In the genomic region with DNA sequence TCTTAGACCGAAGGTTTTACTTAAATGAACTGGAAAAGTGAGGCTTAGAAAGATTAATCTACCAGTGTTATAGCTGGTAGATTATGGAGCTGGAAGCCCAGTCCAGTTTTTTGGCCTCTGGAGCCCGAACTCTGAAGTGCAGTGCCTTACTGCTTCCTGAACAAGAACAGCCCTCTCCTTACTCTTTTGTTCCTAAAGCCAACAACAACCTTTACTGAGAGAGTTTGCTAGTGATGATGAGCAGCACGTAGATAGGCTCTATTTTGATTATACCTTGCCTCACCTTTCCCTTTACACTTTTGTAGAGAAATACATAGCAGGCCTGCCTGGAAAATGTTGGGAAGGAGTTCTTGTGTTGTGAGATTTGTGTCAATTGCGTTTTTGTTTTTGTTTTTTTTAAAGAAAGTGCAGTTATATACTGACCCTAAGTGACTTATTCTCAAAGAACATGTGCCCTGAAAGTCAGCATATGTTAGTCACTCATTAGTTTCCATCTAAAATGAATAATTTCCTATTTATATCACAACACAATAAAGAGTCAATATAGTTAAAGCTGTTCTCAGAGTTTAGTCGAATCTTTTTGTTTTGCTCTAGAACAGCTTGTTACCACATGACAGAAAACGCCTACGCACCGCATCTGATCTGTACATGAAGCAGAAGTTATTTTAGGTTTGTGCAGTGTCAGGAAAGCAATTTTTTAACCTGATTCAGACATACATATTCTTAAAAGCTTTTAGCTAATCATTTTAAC, we compare ENCODE assay signal across 13 cellular contexts. TPM values are rescaled to one million over a fixed set of nuclear protein-coding genes. Genes with fewer than 3 reads are reported as not detected.
DNase-seq lines count a peak whose midpoint lies in the region; ATAC-seq, FAIRE-seq and TF ChIP-seq lines count a peak whose summit lies in the region.
"Had no signal": no experiment of that assay in that cellular context is flagged by ENCODE, and none has a peak within 500 bp of the region (broad histone marks: within the 10 kb centered on the region; RNA-seq: fewer than 3 reads in every experiment).

No MANE protein-coding gene starts in this region.

- H3K27ac ChIP-seq in SK-N-SH (ENCODE audit: low read depth in 2 of 2, low read length in 1 of 2) (0 out of 4 replicates have a peak overlapping the region, but pooled peaks of 1 of the 2 experiments have one; percentile 2), HepG2 (ENCODE audit: extremely low read length, insufficient read depth, low read length) (peak overlapping the region; percentile 7)
- H3K27ac ChIP-seq: 22Rv1, tibial artery had no signal

- no peak overlapping the region for H3K9ac ChIP-seq in SK-N-SH
- no peak overlapping the region for H3K9ac ChIP-seq in HepG2 (ENCODE audit: insufficient read depth, low read depth, low read length)

- H4K20me1 ChIP-seq in SK-N-SH (ENCODE audit: insufficient read depth), result no peaks in the 10 kb centered on the region
- H4K20me1 ChIP-seq in HepG2 (ENCODE audit: insufficient read depth, low read length), result no peaks in the 10 kb centered on the region

- H3K4me3 ChIP-seq in SK-N-SH (ENCODE audit: low read depth in 2 of 2, low read length in 1 of 2), result no peak overlapping the region
- H3K4me3 ChIP-seq in HepG2 (replicated peaks in 1 of 3; ENCODE audit: insufficient read depth in 1 of 3, low read depth in 2 of 3, low read length in 3 of 3), result no peak overlapping the region
- H3K4me3 ChIP-seq: K562, tibial artery had no signal

- in situ Hi-C loops in HepG2 (cut with HindIII; ENCODE audit: extremely low pct_ligation_motif_present, low pct_unique_long_range_greater_than_20kb), result no loop called here

- TF ChIP-seq CTCF in SK-N-SH (IDR thresholded peaks at IDR 0.05), result no peak
- no peak for TF ChIP-seq CTCF in HepG2 (CRISPR knock-in tag; IDR thresholded peaks at IDR 0.05)

- H2AFZ ChIP-seq in SK-N-SH (ENCODE audit: low read depth) (no peak overlapping the region), HepG2 (ENCODE audit: low read length) (no peak overlapping the region)

- no peaks in the 10 kb centered on the region for H3F3A ChIP-seq in SK-N-SH (replicated peaks; ENCODE audit: insufficient read depth)

- no peak for TF ChIP-seq POLR2A in HepG2 (IDR thresholded peaks at IDR 0.05; ENCODE audit: insufficient read depth in 1 of 2, low read depth in 2 of 2, low read length in 2 of 2)

- WGBS in SK-N-SH (ENCODE audit: low lambda C conversion rate), result 73% methylated on average over 8 of the region's 8 CpGs
- WGBS in HepG2 (ENCODE audit: low lambda C conversion rate), result 85% methylated on average over 8 of the region's 8 CpGs

- no peaks in the 10 kb centered on the region for H3K79me2 ChIP-seq in SK-N-SH (ENCODE audit: insufficient read depth)
- no peaks in the 10 kb centered on the region for H3K79me2 ChIP-seq in HepG2 (ENCODE audit: insufficient read depth, low read length)

- POLR2A ChIA-PET in SK-N-SH (lab: Yijun Ruan, JAX), result no interaction called here
- POLR2A ChIA-PET in HepG2 (lab: Yijun Ruan, JAX), result no interaction called here

- H3K9me3 ChIP-seq in SK-N-SH (no peaks in the 10 kb centered on the region), HepG2 (ENCODE audit: low read length) (no peaks in the 10 kb centered on the region)
- H3K9me3 ChIP-seq: tibial artery had no signal

- no peaks in the 10 kb centered on the region for H3K9me2 ChIP-seq in SK-N-SH

- TF ChIP-seq RAD21 in SK-N-SH (IDR thresholded peaks at IDR 0.05; ENCODE audit: low read length) (no peak), HepG2 (CRISPR knock-in tag; IDR thresholded peaks at IDR 0.05) (no peak)

- no peaks in the 10 kb centered on the region; a peak in 1 of 4 replicates for H3K4me1 ChIP-seq in SK-N-SH (ENCODE audit: control insufficient read depth in 1 of 2, insufficient read depth in 2 of 2, low read depth in 1 of 2, low read length in 1 of 2)
- H3K4me1 ChIP-seq in HepG2 (ENCODE audit: insufficient read depth, low read length), result no peaks in the 10 kb centered on the region

- DNase-seq in SK-N-SH (no peak), HepG2 (ENCODE audit: low spot score) (no peak), glomerular visceral epithelial cell (ENCODE audit: extremely low spot score) (no peak), DMS79 (lab: John Stamatoyannopoulos, UW) (no peak)
- DNase-seq in activated gamma-delta T cell treated with anti-CD3 and anti-CD28 coated beads, Interleukin-2, amount 50 U/mL, for 16 hours (ENCODE audit: low read depth), result peak; percentile 40
- DNase-seq in stimulated activated CD8-positive, alpha-beta memory T cell treated with anti-CD3 and anti-CD28 coated beads, Interleukin-15, amount 100 ng/mL, for 4 hours (ENCODE audit: low read depth in 2 of 2), result peak; percentile 21 to 31

- BruUV-seq in HepG2 (replicated peaks; lab: Mats Ljungman, UMichigan), result no TSS peak

- CTCF ChIA-PET in SK-N-SH (lab: Yijun Ruan, JAX), result interaction anchor here (0.7 kb wide), 1 partner anchor 9 kb away, joined by 3 read pairs; no protein-coding TSS in a partner anchor
- CTCF ChIA-PET in HepG2 (lab: Yijun Ruan, JAX; ENCODE audit: low intra/inter-chr PET ratio, low total read pairs), result no interaction called here

- TF ChIP-seq EP300 in SK-N-SH (IDR thresholded peaks at IDR 0.05; ENCODE audit: borderline replicate concordance in 1 of 2, low read depth in 1 of 2, low read length in 1 of 2) (no peak), HepG2 (IDR thresholded peaks at IDR 0.05; ENCODE audit: low read depth in 2 of 2, low read length in 2 of 2) (no peak), HepG2 (CRISPR knock-in tag; IDR thresholded peaks at IDR 0.05; ENCODE audit: borderline replicate concordance) (no peak)

- intact Hi-C loops in HepG2 (cut with micrococcal nuclease; ENCODE audit: unreplicated experiment), result no loop called here

- FAIRE-seq in HepG2 (lab: Jason Lieb, UNC), result no peak
- FAIRE-seq: K562 had no signal

- H3K36me3 ChIP-seq in SK-N-SH (replicated peaks in 1 of 2; ENCODE audit: control insufficient read depth in 1 of 2, insufficient read depth in 2 of 2, low read length in 1 of 2), result peaks cover 27 to 46% of the 10 kb centered on the region in 2 experiments
- peaks cover 17 to 69% of the 10 kb centered on the region in 2 experiments; a peak in 4 of 5 replicates for H3K36me3 ChIP-seq in HepG2 (replicated peaks in 1 of 2; ENCODE audit: control insufficient read depth in 1 of 2, insufficient read depth in 2 of 2, low read length in 2 of 2)

- H3K4me2 ChIP-seq in SK-N-SH (no peak overlapping the region), HepG2 (ENCODE audit: low read depth, low read length) (no peak overlapping the region)

- H3K27me3 ChIP-seq in SK-N-SH (ENCODE audit: insufficient read depth) (no peaks in the 10 kb centered on the region), HepG2 (ENCODE audit: control insufficient read depth in 1 of 2, insufficient read depth in 2 of 2, low read length in 2 of 2) (no peaks in the 10 kb centered on the region)
- H3K27me3 ChIP-seq: tibial artery had no signal

- ATAC-seq in SK-N-SH treated with all-trans-retinoic acid at 6 μM for 48 hours (no peak), HepG2 (no peak), GM21515 (IDR thresholded peaks at IDR 0.05; ENCODE audit: unreplicated experiment) (no peak)
- ATAC-seq: K562 had no signal

RNA-seq across cellular contexts. Expression of gene PLEKHA1, which starts 33.0 kb away (rescaled TPM):
- polyA plus RNA-seq in SK-N-SH (2012; rRNA removed) (8.4 and 10.6 TPM in 2 replicates), HepG2 (2011; rRNA removed) (48.6 and 53.3 TPM in 2 replicates)
- polyA plus RNA-seq in SK-N-SH (2012; cell fraction: cytosol; rRNA removed), result 10.7 and 11.2 TPM in 2 replicates
- 13.1 and 19.2 TPM in 2 replicates for polyA plus RNA-seq in SK-N-SH (2012; cell fraction: nucleus; rRNA removed)
- total RNA-seq in HepG2 (2016; rRNA removed; fragmentation: Illumina TruSeq; extraction: Trizol), result 30.8 and 32.2 TPM in 2 replicates
- 30.5 and 35.2 TPM in 2 replicates for total RNA-seq in HepG2 (2016; cell fraction: cytosol; rRNA removed; fragmentation: Illumina TruSeq; extraction: Trizol; ENCODE audit: low read depth)
- 31.2 and 31.8 TPM in 2 replicates for total RNA-seq in HepG2 (2016; cell fraction: insoluble cytoplasmic fraction; rRNA removed; fragmentation: Illumina TruSeq; extraction: Trizol)
- 30.6 and 31.8 TPM in 2 replicates for total RNA-seq in HepG2 (2016; cell fraction: membrane; rRNA removed; fragmentation: Illumina TruSeq; extraction: Trizol)
- total RNA-seq in HepG2 (2016; cell fraction: nucleus; rRNA removed; fragmentation: Illumina TruSeq; extraction: Trizol), result 49.0 and 52.5 TPM in 2 replicates
- polyA plus RNA-seq in HepG2 (2011; cell fraction: cytosol; rRNA removed), result 22.6 and 33.2 TPM in 2 replicates
- polyA plus RNA-seq in HepG2 (2011; cell fraction: nucleus; rRNA removed), result 69.6 and 81.2 TPM in 2 replicates
- 47.9 and 50.2 TPM in 2 replicates for polyA plus RNA-seq in HepG2 (2012)
- polyA plus RNA-seq in HepG2 (2016; cell fraction: cytosol; fragmentation: Illumina TruSeq; extraction: Trizol; ENCODE audit: low read depth), result 2.8 and 3.5 TPM in 2 replicates
- polyA plus RNA-seq in HepG2 (2016; cell fraction: insoluble cytoplasmic fraction; fragmentation: Illumina TruSeq; extraction: Trizol; ENCODE audit: low read depth), result 26.3 and 29.3 TPM in 2 replicates
- polyA plus RNA-seq in HepG2 (2016; cell fraction: membrane; fragmentation: Illumina TruSeq; extraction: Trizol; ENCODE audit: low read depth), result 8.7 and 10.2 TPM in 2 replicates
- polyA plus RNA-seq in HepG2 (2016; cell fraction: nucleus; fragmentation: Illumina TruSeq; extraction: Trizol; ENCODE audit: insufficient read depth, low read depth), result 65.7 and 69.7 TPM in 2 replicates
- polyA minus RNA-seq in HepG2 (2011; rRNA and poly(A)+ RNA removed; ENCODE audit: low replicate concordance), result 15.3 and 18.9 TPM in 2 replicates
- polyA minus RNA-seq in HepG2 (2011; cell fraction: cytosol; rRNA and poly(A)+ RNA removed), result 28.0 and 35.3 TPM in 2 replicates
- polyA minus RNA-seq in HepG2 (2011; cell fraction: nucleus; rRNA and poly(A)+ RNA removed), result 157 and 207 TPM in 2 replicates

RNA-seq across cellular contexts. Expression of gene ARMS2, which starts 46.9 kb away (rescaled TPM):
- polyA plus RNA-seq in SK-N-SH (2012; rRNA removed) (not detected in 2 replicates), HepG2 (2011; rRNA removed) (not detected in 2 replicates)
- polyA plus RNA-seq in SK-N-SH (2012; cell fraction: cytosol; rRNA removed), result 0.04 TPM in 1 of 2 replicates, not detected in the other
- not detected in 2 replicates for polyA plus RNA-seq in SK-N-SH (2012; cell fraction: nucleus; rRNA removed)
- not detected in 2 replicates for total RNA-seq in HepG2 (2016; rRNA removed; fragmentation: Illumina TruSeq; extraction: Trizol)
- not detected in 2 replicates for total RNA-seq in HepG2 (2016; cell fraction: cytosol; rRNA removed; fragmentation: Illumina TruSeq; extraction: Trizol; ENCODE audit: low read depth)
- total RNA-seq in HepG2 (2016; cell fraction: insoluble cytoplasmic fraction; rRNA removed; fragmentation: Illumina TruSeq; extraction: Trizol), result not detected in 2 replicates
- not detected in 2 replicates for total RNA-seq in HepG2 (2016; cell fraction: membrane; rRNA removed; fragmentation: Illumina TruSeq; extraction: Trizol)
- total RNA-seq in HepG2 (2016; cell fraction: nucleus; rRNA removed; fragmentation: Illumina TruSeq; extraction: Trizol), result not detected in 2 replicates
- not detected in 2 replicates for polyA plus RNA-seq in HepG2 (2011; cell fraction: cytosol; rRNA removed)
- 0.23 TPM in 1 of 2 replicates, not detected in the other for polyA plus RNA-seq in HepG2 (2011; cell fraction: nucleus; rRNA removed)
- polyA plus RNA-seq in HepG2 (2012), result not detected in 2 replicates
- polyA plus RNA-seq in HepG2 (2016; cell fraction: cytosol; fragmentation: Illumina TruSeq; extraction: Trizol; ENCODE audit: low read depth), result not detected in 2 replicates
- polyA plus RNA-seq in HepG2 (2016; cell fraction: insoluble cytoplasmic fraction; fragmentation: Illumina TruSeq; extraction: Trizol; ENCODE audit: low read depth), result not detected in 2 replicates
- polyA plus RNA-seq in HepG2 (2016; cell fraction: membrane; fragmentation: Illumina TruSeq; extraction: Trizol; ENCODE audit: low read depth), result not detected in 2 replicates
- not detected in 2 replicates for polyA plus RNA-seq in HepG2 (2016; cell fraction: nucleus; fragmentation: Illumina TruSeq; extraction: Trizol; ENCODE audit: insufficient read depth, low read depth)
- polyA minus RNA-seq in HepG2 (2011; rRNA and poly(A)+ RNA removed; ENCODE audit: low replicate concordance), result not detected in 2 replicates
- polyA minus RNA-seq in HepG2 (2011; cell fraction: cytosol; rRNA and poly(A)+ RNA removed), result not detected in 2 replicates
- polyA minus RNA-seq in HepG2 (2011; cell fraction: nucleus; rRNA and poly(A)+ RNA removed), result not detected in 2 replicates
- total RNA-seq: dermis microvascular lymphatic vessel endothelial cell, K562, posterior vena cava had no signal
- polyA plus RNA-seq: K562 had no signal

RNA-seq across cellular contexts. Expression of gene HTRA1, which starts 53.8 kb away (rescaled TPM):
- 291 and 339 TPM in 2 replicates for polyA plus RNA-seq in SK-N-SH (2012; rRNA removed)
- 289 and 306 TPM in 2 replicates for polyA plus RNA-seq in SK-N-SH (2012; cell fraction: cytosol; rRNA removed)
- 141 and 235 TPM in 2 replicates for polyA plus RNA-seq in SK-N-SH (2012; cell fraction: nucleus; rRNA removed)
- total RNA-seq in HepG2 (2016; rRNA removed; fragmentation: Illumina TruSeq; extraction: Trizol), result 0.17 and 0.40 TPM in 2 replicates
- total RNA-seq in HepG2 (2016; cell fraction: cytosol; rRNA removed; fragmentation: Illumina TruSeq; extraction: Trizol; ENCODE audit: low read depth), result 0.10 TPM in 1 of 2 replicates, not detected in the other
- total RNA-seq in HepG2 (2016; cell fraction: insoluble cytoplasmic fraction; rRNA removed; fragmentation: Illumina TruSeq; extraction: Trizol), result 0.15 and 0.37 TPM in 2 replicates
- total RNA-seq in HepG2 (2016; cell fraction: membrane; rRNA removed; fragmentation: Illumina TruSeq; extraction: Trizol), result 0.31 and 0.48 TPM in 2 replicates
- 0.43 TPM in 1 of 2 replicates, not detected in the other for total RNA-seq in HepG2 (2016; cell fraction: nucleus; rRNA removed; fragmentation: Illumina TruSeq; extraction: Trizol)
- polyA plus RNA-seq in HepG2 (2011; rRNA removed), result 0.11 and 0.18 TPM in 2 replicates
- polyA plus RNA-seq in HepG2 (2011; cell fraction: cytosol; rRNA removed), result 0.09 and 0.16 TPM in 2 replicates
- 0.13 TPM in 1 of 2 replicates, not detected in the other for polyA plus RNA-seq in HepG2 (2011; cell fraction: nucleus; rRNA removed)
- 0.09 and 0.11 TPM in 2 replicates for polyA plus RNA-seq in HepG2 (2012)
- polyA plus RNA-seq in HepG2 (2016; cell fraction: cytosol; fragmentation: Illumina TruSeq; extraction: Trizol; ENCODE audit: low read depth), result 0.18 TPM in 2 replicates
- 0.13 TPM in 1 of 2 replicates, not detected in the other for polyA plus RNA-seq in HepG2 (2016; cell fraction: insoluble cytoplasmic fraction; fragmentation: Illumina TruSeq; extraction: Trizol; ENCODE audit: low read depth)
- polyA plus RNA-seq in HepG2 (2016; cell fraction: membrane; fragmentation: Illumina TruSeq; extraction: Trizol; ENCODE audit: low read depth), result 0.22 TPM in 2 replicates
- 0.29 TPM in 1 of 2 replicates, not detected in the other for polyA plus RNA-seq in HepG2 (2016; cell fraction: nucleus; fragmentation: Illumina TruSeq; extraction: Trizol; ENCODE audit: insufficient read depth, low read depth)
- 23.5 TPM in 1 of 2 replicates, not detected in the other for polyA minus RNA-seq in HepG2 (2011; rRNA and poly(A)+ RNA removed; ENCODE audit: low replicate concordance)
- polyA minus RNA-seq in HepG2 (2011; cell fraction: cytosol; rRNA and poly(A)+ RNA removed), result 0.26 TPM in 1 of 2 replicates, not detected in the other
- not detected in 2 replicates for polyA minus RNA-seq in HepG2 (2011; cell fraction: nucleus; rRNA and poly(A)+ RNA removed)

Comparison
In these comparisons a context has a peak if more than half of its experiments do, and no peak if none do; other contexts are left out.
1. DNase-seq: peak in activated gamma-delta T cell treated with anti-CD3 and anti-CD28 coated beads, Interleukin-2, amount 50 U/mL, for 16 hours (single experiment) and stimulated activated CD8-positive, alpha-beta memory T cell treated with anti-CD3 and anti-CD28 coated beads, Interleukin-15, amount 100 ng/mL, for 4 hours (2 of 2); none in SK-N-SH (single experiment), HepG2 (single experiment), glomerular visceral epithelial cell (single experiment) and DMS79 (single experiment).
2. RNA of gene HTRA1, which starts 53.8 kb away (polyA plus RNA-seq): 141 to 339 TPM in SK-N-SH; 0.09 to 0.29 TPM in HepG2; every median in the first group is over 100 times any median in the second.